1 cellular context compared by ENCODE assay signal in genomic region chr20:59571591-59572314, GRCh38.
TF ChIP-seq lines count a peak whose summit lies in the region.

No MANE protein-coding gene starts in this region.

TF ChIP-seq in HepG2, 621 proteins besides CTCF, POLR2A, EP300 and RAD21 (continued from another document and continues in another):
- TF ChIP-seq SSRP1 (CRISPR knock-in tag; IDR thresholded peaks at IDR 0.05) (no peak), PRDM10 (CRISPR knock-in tag; IDR thresholded peaks at IDR 0.05; ENCODE audit: low read depth) (no peak), NFRKB (IDR thresholded peaks at IDR 0.05) (no peak), MATR3 (CRISPR knock-in tag; IDR thresholded peaks at IDR 0.05) (no peak), ZBTB7A (CRISPR knock-in tag; IDR thresholded peaks at IDR 0.05) (0 out of 2 replicates have a peak, but pooled peaks have one; percentile 21), TRIM22 (IDR thresholded peaks at IDR 0.05) (no peak), ZNF740 (CRISPR knock-in tag; IDR thresholded peaks at IDR 0.05) (no peak), TSC22D2 (CRISPR knock-in tag; IDR thresholded peaks at IDR 0.05; ENCODE audit: borderline replicate concordance) (no peak), ZNF652 (CRISPR knock-in tag; IDR thresholded peaks at IDR 0.05; ENCODE audit: borderline replicate concordance, low read depth) (no peak), ZNF784 (CRISPR knock-in tag; IDR thresholded peaks at IDR 0.05; ENCODE audit: borderline replicate concordance) (no peak), XRCC5 (optimal IDR thresholded peaks at IDR 0.05; ENCODE audit: low read length) (peak; percentile 95), CREB3 (CRISPR knock-in tag; IDR thresholded peaks at IDR 0.05) (no peak), ZNF687 (CRISPR knock-in tag; IDR thresholded peaks at IDR 0.05) (peak; percentile 33; the same call in 1 of the 2 replicates), ZNF510 (CRISPR knock-in tag; IDR thresholded peaks at IDR 0.05; ENCODE audit: low read depth) (no peak), ZNF292 (CRISPR knock-in tag; IDR thresholded peaks at IDR 0.05; ENCODE audit: borderline replicate concordance, low read depth) (no peak), ZNF136 (CRISPR knock-in tag; IDR thresholded peaks at IDR 0.05; ENCODE audit: low read depth) (0 out of 2 replicates have a peak, but pooled peaks have one; percentile 48), HMGXB4 (CRISPR knock-in tag; IDR thresholded peaks at IDR 0.05; ENCODE audit: borderline replicate concordance in 1 of 2, low read depth in 1 of 2) (peak; percentile 46 to 48; a peak in 1 of 4 replicates), AGO1 (IDR thresholded peaks at IDR 0.05; ENCODE audit: low read depth, low read length, poor library complexity, severe bottlenecking) (peak; percentile 70), NFKB2 (CRISPR knock-in tag; IDR thresholded peaks at IDR 0.05; ENCODE audit: borderline replicate concordance) (peak; percentile 33; the same call in 1 of the 2 replicates), CENPBD1 (CRISPR knock-in tag; IDR thresholded peaks at IDR 0.05; ENCODE audit: borderline replicate concordance, low read depth) (no peak), ZBTB40 (IDR thresholded peaks at IDR 0.05) (no peak), ZBTB40 (CRISPR knock-in tag; IDR thresholded peaks at IDR 0.05) (0 out of 2 replicates have a peak, but pooled peaks have one; percentile 17), ZNF619 (CRISPR knock-in tag; IDR thresholded peaks at IDR 0.05) (0 out of 2 replicates have a peak, but pooled peaks have one; percentile 21), NFE2L1 (CRISPR knock-in tag; IDR thresholded peaks at IDR 0.05; ENCODE audit: borderline replicate concordance) (no peak), ZNF598 (CRISPR knock-in tag; IDR thresholded peaks at IDR 0.05; ENCODE audit: borderline replicate concordance) (peak; percentile 62; the same call in 1 of the 2 replicates), NFIC (IDR thresholded peaks at IDR 0.05; ENCODE audit: low read length) (no peak)
